15 cellular contexts compared by ENCODE assay signal in the genomic region with DNA sequence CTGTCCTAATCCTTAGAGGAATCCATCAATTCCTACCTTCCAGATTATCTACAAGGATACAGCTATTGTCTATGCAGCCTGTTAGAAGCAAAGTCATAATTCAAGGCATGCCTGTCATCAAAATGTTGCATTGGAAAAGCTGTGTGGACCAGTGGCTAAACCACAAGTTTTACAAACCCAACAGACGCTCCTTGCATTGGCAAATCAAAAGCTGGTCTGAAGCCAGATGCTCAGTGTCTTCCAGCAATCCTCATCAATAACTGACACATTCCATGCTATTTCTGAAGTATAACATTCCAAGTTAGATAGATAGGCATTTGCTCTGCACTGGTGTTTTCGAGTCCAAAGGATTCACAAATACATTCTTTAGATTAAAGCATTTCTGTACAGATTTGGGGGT.
"Had no signal": no experiment of that assay in that cellular context is flagged by ENCODE, and none has a peak within 500 bp of the region (broad histone marks: within the 10 kb centered on the region; RNA-seq: fewer than 3 reads in every experiment).

No MANE protein-coding gene starts in this region.

- H3K9me3 ChIP-seq: breast epithelium, thyroid gland had no signal

- H3K4me3 ChIP-seq: breast epithelium, dorsolateral prefrontal cortex, neural progenitor cell, thyroid gland had no signal

- H3K36me3 ChIP-seq: breast epithelium, neural progenitor cell, thyroid gland had no signal

- H2AFZ ChIP-seq: neural progenitor cell had no signal

- H3K27me3 ChIP-seq: breast epithelium, neural progenitor cell, thyroid gland had no signal

- H3K4me1 ChIP-seq: breast epithelium, thyroid gland had no signal

- H3K9ac ChIP-seq: neural progenitor cell had no signal

- H3K4me2 ChIP-seq: neural progenitor cell had no signal

- DNase-seq: activated CD4-positive, alpha-beta T cell treated with anti-CD3 and anti-CD28 coated beads for 36 hours; activated CD8-positive, alpha-beta memory T cell treated with anti-CD3 and anti-CD28 coated beads, Interleukin-2, amount 50 U/mL, for 4 hours; activated CD8-positive, alpha-beta T cell treated with anti-CD3 and anti-CD28 coated beads for 36 hours; activated gamma-delta T cell treated with Interleukin-2 at 50 U/mL for 16 hours; activated naive CD8-positive, alpha-beta T cell treated with anti-CD3 and anti-CD28 coated beads for 36 hours; activated T-cell treated with anti-CD3 and anti-CD28 coated beads, Interleukin-2, amount 50 U/mL, for 72 hours; dorsolateral prefrontal cortex; kidney glomerular epithelial cell; retina; stimulated activated CD4-positive, alpha-beta T cell treated with anti-CD3 and anti-CD28 coated beads, Interleukin-15, amount 100 ng/mL, for 24 hours; stimulated activated CD4-positive, alpha-beta T cell treated with anti-CD3 and anti-CD28 coated beads, Interleukin-4, amount 100 ng/mL, for 24 hours; T1000; thyroid gland had no signal

- H3K27ac ChIP-seq: breast epithelium, dorsolateral prefrontal cortex, neural progenitor cell, thyroid gland had no signal
